8 cellular contexts compared by ENCODE assay signal in the genomic region with DNA sequence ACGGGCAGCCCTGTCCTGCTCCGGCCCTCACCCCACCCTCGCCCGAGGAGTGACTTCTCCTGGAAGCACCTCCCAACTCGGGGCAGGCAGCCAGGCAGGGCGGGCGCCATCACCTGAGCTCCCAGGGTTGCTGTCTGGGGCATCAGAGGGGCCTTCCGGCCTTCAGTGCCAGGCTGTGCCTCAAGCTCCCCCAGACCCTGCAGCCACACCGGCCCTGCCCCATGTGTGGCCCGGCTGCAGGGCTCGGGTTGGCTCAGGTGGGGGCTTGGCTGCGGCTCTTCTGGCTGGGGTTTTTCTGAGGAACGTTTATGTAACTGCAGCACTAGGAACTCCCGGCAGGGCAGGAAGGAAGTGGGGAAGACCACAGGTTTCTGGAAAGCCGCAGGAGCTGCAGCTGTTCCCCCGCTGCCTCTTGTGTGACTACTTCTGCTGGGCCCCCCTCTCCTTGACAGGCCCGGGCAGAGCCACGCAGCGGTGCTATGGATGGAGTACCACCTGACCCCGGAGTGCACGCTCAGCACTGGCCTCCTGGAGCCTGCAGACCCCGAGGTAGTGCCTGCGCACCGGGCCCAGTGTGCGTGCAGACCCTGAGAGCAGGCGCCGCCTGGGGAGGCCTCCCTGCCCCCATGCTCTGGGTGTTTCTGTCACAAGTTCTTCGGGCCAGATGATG. TPM values are rescaled to one million over a fixed set of nuclear protein-coding genes. Genes with fewer than 3 reads are reported as not detected.
DNase-seq lines count a peak whose midpoint lies in the region; ATAC-seq and TF ChIP-seq lines count a peak whose summit lies in the region.

No MANE protein-coding gene starts in this region.

- H3K9me3 ChIP-seq in vagina, result no peaks in the 10 kb centered on the region

- TF ChIP-seq CTCF in GM10266 (IDR thresholded peaks at IDR 0.05; ENCODE audit: control insufficient read depth, insufficient read depth, low read depth, missing control alignments) (no peak), Calu3 (IDR thresholded peaks at IDR 0.05; ENCODE audit: unreplicated experiment) (no peak), vagina (IDR thresholded peaks at IDR 0.05) (no peak)

- no peak overlapping the region for H3K27ac Mint-ChIP-seq in Calu3 (ENCODE audit: unreplicated experiment)

- no peaks in the 10 kb centered on the region for H3K27me3 ChIP-seq in vagina

- ATAC-seq in HG02571 (IDR thresholded peaks at IDR 0.05; ENCODE audit: unreplicated experiment), result peak; percentile 68

- TF ChIP-seq POLR2A in vagina (IDR thresholded peaks at IDR 0.05), result no peak

- H3K4me3 Mint-ChIP-seq in Calu3 (ENCODE audit: low read depth, unreplicated experiment), result no peak overlapping the region

- H3K4me3 ChIP-seq in vagina, result no peak overlapping the region

- intact Hi-C loops in Calu3 (cut with micrococcal nuclease; ENCODE audit: unreplicated experiment) (no loop called here), vagina (cut with DNase I) (no loop called here)

- peak; percentile 89 for DNase-seq in GM10266 (ENCODE audit: extremely low spot score)
- DNase-seq in NOMO-1 (lab: John Stamatoyannopoulos, UW; ENCODE audit: unreplicated experiment in 2 of 2), result peak; percentile 58 to 72
- peak; percentile 29 to 35 for DNase-seq in activated T-helper 1 cell treated with anti-CD3 and anti-CD28 coated beads, Interleukin-2, amount 50 U/mL, for 16 hours (ENCODE audit: low read depth in 1 of 2, low spot score in 1 of 2)
- DNase-seq in stimulated activated CD4-positive, alpha-beta T cell treated with anti-CD3 and anti-CD28 coated beads, Interleukin-12 subunit alpha, Interleukin-12 subunit beta, amount 100 ng/mL, for 24 hours (ENCODE audit: low read depth in 2 of 2), result peak; percentile 20 to 60
- no peak for DNase-seq in NCI-H748 (lab: John Stamatoyannopoulos, UW; ENCODE audit: unreplicated experiment)
- no peak for DNase-seq in Calu3
- DNase-seq in vagina (ENCODE audit: extremely low spot score in 2 of 2), result no peak

- peaks cover 0 to 65% of the 10 kb centered on the region in 2 donors for H3K36me3 ChIP-seq in vagina

- no peak overlapping the region for H3K27ac ChIP-seq in vagina

- peaks cover 38% of the 10 kb centered on the region for H3K36me3 Mint-ChIP-seq in Calu3 (ENCODE audit: insufficient read depth, unreplicated experiment)

- H3K4me1 Mint-ChIP-seq in Calu3 (ENCODE audit: low read depth, unreplicated experiment), result no peaks in the 10 kb centered on the region

- no peaks in the 10 kb centered on the region for H3K27me3 Mint-ChIP-seq in Calu3 (ENCODE audit: unreplicated experiment)

- no peaks in the 10 kb centered on the region for H3K9me3 Mint-ChIP-seq in Calu3 (ENCODE audit: low read depth, unreplicated experiment)

- peaks cover 6% of the 10 kb centered on the region for H3K4me1 ChIP-seq in vagina

- no TSS peak for BruUV-seq in Calu3 (replicated peaks; lab: Mats Ljungman, UMichigan)

- CTCF ChIA-PET in Calu3 (lab: Charles Lee), result no interaction called here

RNA-seq across cellular contexts. Expression of a gene that starts 45.6 kb away (rescaled TPM):
- total RNA-seq in Calu3 (2022) (49.4 and 57.8 TPM in 2 replicates), vagina (47.9 TPM)

RNA-seq across cellular contexts. Expression of a gene that starts 45.6 kb away (rescaled TPM):
- total RNA-seq in Calu3 (2022), result 28.4 and 34.9 TPM in 2 replicates
- 15.5 TPM for total RNA-seq in vagina

Comparison
In these comparisons a context has a peak if more than half of its experiments do, and no peak if none do; other contexts are left out.
1. DNase-seq: peak in GM10266 (single experiment), NOMO-1 (2 of 2), activated T-helper 1 cell treated with anti-CD3 and anti-CD28 coated beads, Interleukin-2, amount 50 U/mL, for 16 hours (2 of 2) and stimulated activated CD4-positive, alpha-beta T cell treated with anti-CD3 and anti-CD28 coated beads, Interleukin-12 subunit alpha, Interleukin-12 subunit beta, amount 100 ng/mL, for 24 hours (2 of 2); none in NCI-H748 (single experiment), Calu3 (single experiment) and vagina (0 of 2).